Comparison of ENCODE assay signal across 1 cellular context in the genomic region with DNA sequence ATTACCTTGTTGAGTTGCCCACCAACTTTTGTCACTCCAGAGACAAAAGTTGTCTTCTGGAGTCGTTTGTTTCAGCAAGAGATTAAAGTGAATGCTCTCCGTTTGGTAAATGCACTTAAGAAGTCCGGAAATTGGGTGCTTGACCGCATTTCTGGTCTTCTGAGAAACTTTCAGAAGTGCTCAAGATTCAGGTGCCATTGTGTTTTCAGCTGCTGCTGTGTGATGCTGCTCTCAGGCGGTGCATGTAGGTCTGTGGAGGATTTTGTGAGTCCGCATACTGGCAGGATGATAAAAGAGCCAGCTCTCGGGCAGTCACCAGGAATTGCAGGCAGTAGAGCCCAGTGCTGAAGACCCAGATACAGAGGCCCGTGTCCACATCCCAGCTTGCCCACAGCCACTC.
TF ChIP-seq lines count a peak whose summit lies in the region.

No MANE protein-coding gene starts in this region.

TF ChIP-seq in IMR-90, 13 proteins besides CTCF, POLR2A, EP300 and RAD21 (continued from another document):
- TF ChIP-seq, protein P1, sequence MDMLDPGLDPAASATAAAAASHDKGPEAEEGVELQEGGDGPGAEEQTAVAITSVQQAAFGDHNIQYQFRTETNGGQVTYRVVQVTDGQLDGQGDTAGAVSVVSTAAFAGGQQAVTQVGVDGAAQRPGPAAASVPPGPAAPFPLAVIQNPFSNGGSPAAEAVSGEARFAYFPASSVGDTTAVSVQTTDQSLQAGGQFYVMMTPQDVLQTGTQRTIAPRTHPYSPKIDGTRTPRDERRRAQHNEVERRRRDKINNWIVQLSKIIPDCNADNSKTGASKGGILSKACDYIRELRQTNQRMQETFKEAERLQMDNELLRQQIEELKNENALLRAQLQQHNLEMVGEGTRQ (IDR thresholded peaks at IDR 0.05; ENCODE audit: low read depth, low read length) = no peak
- TF ChIP-seq CHD1 (IDR thresholded peaks at IDR 0.05; ENCODE audit: low read depth, low read length) = no peak
